1 cellular context compared by ENCODE assay signal in genomic region chr6:85033547-85033946, GRCh38.
A peak's percentile ranks its signal among the peaks of the same experiment; 100 is the strongest.
TF ChIP-seq lines count a peak whose summit lies in the region.

No MANE protein-coding gene starts in this region.

TF ChIP-seq in HepG2, 621 proteins besides CTCF, POLR2A, EP300 and RAD21:
- TF ChIP-seq PATZ1 (CRISPR knock-in tag; IDR thresholded peaks at IDR 0.05) (no peak), AKAP8 (CRISPR knock-in tag; IDR thresholded peaks at IDR 0.05) (no peak), MYNN (CRISPR knock-in tag; IDR thresholded peaks at IDR 0.05; ENCODE audit: low read depth) (no peak), KLF16 (CRISPR knock-in tag; IDR thresholded peaks at IDR 0.05) (no peak), ZFP36 (IDR thresholded peaks at IDR 0.05; ENCODE audit: borderline replicate concordance, low read depth, low read length, partially characterized antibody) (peak; percentile 43), ZNF264 (CRISPR knock-in tag; IDR thresholded peaks at IDR 0.05) (no peak)
